ENCODE assay signal across 1 cellular context in the genomic region with DNA sequence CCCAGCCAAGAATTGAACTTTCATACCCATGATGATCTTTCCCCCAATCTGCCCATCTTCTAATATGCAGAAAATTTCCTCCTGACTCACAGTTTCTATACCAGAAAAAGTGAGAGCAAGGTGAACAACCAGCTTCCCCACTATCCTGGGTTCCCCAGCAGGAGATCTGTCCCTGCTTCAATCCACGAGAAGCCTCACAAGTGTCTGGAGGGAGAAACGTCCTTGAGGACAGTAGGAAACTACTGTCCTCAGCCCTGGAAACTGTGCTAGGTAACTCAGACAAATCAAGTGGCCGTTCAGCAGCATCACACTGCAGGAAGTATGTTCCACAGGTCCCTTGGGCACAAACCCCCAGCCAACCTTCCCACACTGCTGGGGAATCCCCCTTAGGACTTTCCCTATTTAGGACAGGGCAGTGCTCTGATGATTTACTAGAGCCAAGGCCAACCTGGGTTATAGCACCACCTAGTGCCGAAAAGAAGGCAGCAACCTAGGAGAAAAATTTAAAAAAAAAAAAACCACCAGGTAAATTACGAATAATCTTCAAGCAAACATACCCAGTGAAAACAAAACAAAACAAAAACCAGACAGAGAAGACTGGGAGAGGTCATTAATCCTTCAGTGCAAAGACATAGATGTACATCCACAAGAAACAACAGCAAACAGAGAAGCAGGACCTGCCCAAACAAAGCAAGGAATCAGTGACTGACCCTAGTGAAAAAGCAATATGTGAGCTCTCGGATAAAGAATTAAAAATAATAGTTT.
TF ChIP-seq lines count a peak whose summit lies in the region.

No MANE protein-coding gene starts in this region.

TF ChIP-seq in endothelial cell of umbilical vein, 7 proteins besides CTCF, POLR2A, EP300 and RAD21:
- TF ChIP-seq JUN (IDR thresholded peaks at IDR 0.05; ENCODE audit: borderline replicate concordance, insufficient read depth, insufficient read length, low read depth), result no peak
- no peak for TF ChIP-seq GATA2 (IDR thresholded peaks at IDR 0.05; ENCODE audit: insufficient read depth, insufficient read length, low read depth, low read length)
- no peak for TF ChIP-seq FOS (IDR thresholded peaks at IDR 0.05; ENCODE audit: borderline replicate concordance, insufficient read depth, low read length)
- TF ChIP-seq EZH2 (IDR thresholded peaks at IDR 0.05; ENCODE audit: borderline replicate concordance, low read depth, low read length, severe bottlenecking), result no peak
- TF ChIP-seq, protein P1, sequence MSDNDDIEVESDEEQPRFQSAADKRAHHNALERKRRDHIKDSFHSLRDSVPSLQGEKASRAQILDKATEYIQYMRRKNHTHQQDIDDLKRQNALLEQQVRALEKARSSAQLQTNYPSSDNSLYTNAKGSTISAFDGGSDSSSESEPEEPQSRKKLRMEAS (IDR thresholded peaks at IDR 0.05; ENCODE audit: insufficient read depth, insufficient read length), result no peak
- TF ChIP-seq MYC (IDR thresholded peaks at IDR 0.05; ENCODE audit: low read depth, low read length), result no peak
- no peak for TF ChIP-seq POLR2AphosphoS5 (IDR thresholded peaks at IDR 0.05; ENCODE audit: insufficient read depth, low read depth, low read length)
